In the genomic region with DNA sequence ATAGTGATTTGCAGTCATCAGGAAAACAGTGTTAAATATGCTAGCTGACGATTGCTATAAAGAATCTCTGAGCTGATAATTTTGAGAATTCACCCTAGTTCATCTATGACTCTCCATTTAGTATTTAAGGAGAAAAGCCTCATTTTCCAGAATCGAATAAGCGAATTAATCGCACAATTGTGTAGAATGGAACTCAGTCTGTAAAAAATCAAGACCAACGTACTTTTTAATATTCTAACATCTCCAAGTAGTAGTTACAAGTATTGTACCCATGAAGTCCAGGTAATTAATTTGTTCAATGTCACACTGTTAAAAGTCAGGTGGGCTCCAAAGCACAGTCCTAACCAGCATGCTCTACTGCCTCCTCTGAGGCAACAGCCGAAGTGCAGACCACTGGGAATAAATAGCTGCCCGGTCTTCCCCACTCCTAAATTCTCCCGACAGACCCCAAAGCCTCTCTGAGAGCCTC, we compare ENCODE assay signal across 8 cellular contexts. TPM values are rescaled to one million over a fixed set of nuclear protein-coding genes. Genes with fewer than 3 reads are reported as not detected.
DNase-seq lines count a peak whose midpoint lies in the region; ATAC-seq, FAIRE-seq and TF ChIP-seq lines count a peak whose summit lies in the region.

No MANE protein-coding gene starts in this region.

- H3K79me2 ChIP-seq in GM12878 (ENCODE audit: control insufficient read depth, insufficient read depth, low read length) = peaks cover 46% of the 10 kb centered on the region

- H3K4me3 ChIP-seq in GM12878 = peak overlapping the region; percentile 85
- peak overlapping the region; percentile 91 to 96 for H3K4me3 ChIP-seq in mucosa of rectum (ENCODE audit: low read length in 2 of 2)

- H3K36me3 Mint-ChIP-seq in activated T-cell treated with anti-CD3 and anti-CD28 coated beads, Interleukin-2, amount 50 U/mL, for 72 hours (ENCODE audit: insufficient read depth in 2 of 2) = peaks cover 3 to 7% of the 10 kb centered on the region in 2 donors

- 0 out of 2 replicates have a peak, but pooled peaks have one; percentile 10 for TF ChIP-seq RAD21 in GM12878 (IDR thresholded peaks at IDR 0.05; ENCODE audit: insufficient read depth, low read depth, low read length)

- H3K27me3 Mint-ChIP-seq in activated T-cell treated with anti-CD3 and anti-CD28 coated beads, Interleukin-2, amount 50 U/mL, for 72 hours (ENCODE audit: low read depth) = no peaks in the 10 kb centered on the region

- peak overlapping the region; percentile 97 for H3K4me3 Mint-ChIP-seq in activated T-cell treated with anti-CD3 and anti-CD28 coated beads, Interleukin-2, amount 50 U/mL, for 72 hours

- RAD21 ChIA-PET in GM12878 (lab: Charles Lee; ENCODE audit: unreplicated experiment) = interaction anchor here (0.7 to 9.0 kb wide), 21 partner anchors 11 to 355 kb away, joined by 3 to 154 read pairs (median 6); partner anchors contain the start of genes CYREN, TMEM140 and WDR91

- CTCF ChIA-PET in GM12878 (lab: Yijun Ruan, JAX) = interaction anchor here (0.6 to 12.7 kb wide), 26 partner anchors 10 to 515 kb away, joined by 3 to 157 read pairs (median 6); partner anchors contain the start of genes CYREN and TMEM140

- no peak for TF ChIP-seq POLR2A in GM12878 (IDR thresholded peaks at IDR 0.05; ENCODE audit: low read depth, low read length)

- WGBS in GM12878 (ENCODE audit: insufficient coverage, insufficient replicate concordance, low lambda C conversion rate, missing lambda C conversion rate) = 44% methylated on average over 8 of the region's 8 CpGs

- no peak for FAIRE-seq in GM12878 (lab: Jason Lieb, UNC)

- peak overlapping the region; percentile 98 for H2AFZ ChIP-seq in GM12878 (ENCODE audit: control insufficient read depth, low read depth, low read length)

- H3K27ac ChIP-seq in GM12878 (ENCODE audit: control insufficient read depth, insufficient read depth) (peak overlapping the region; percentile 97), mucosa of rectum (ENCODE audit: low read depth in 2 of 2, low read length in 2 of 2) (peak overlapping the region; percentile 84 to 90)

- peak overlapping the region; percentile 99 for H3K9ac ChIP-seq in GM12878 (ENCODE audit: control insufficient read depth, insufficient read depth, low read length)
- peak overlapping the region; percentile 86 to 88 for H3K9ac ChIP-seq in mucosa of rectum (ENCODE audit: low read depth in 1 of 2, low read length in 2 of 2)

- in situ Hi-C loops in GM12878 (cut with MboI) = loop anchor here (25.0 kb wide), 1 partner anchor 976 kb away; no protein-coding TSS in a partner anchor

- peak; percentile 54 to 55 for ATAC-seq in activated T-cell treated with anti-CD3 and anti-CD28 coated beads, Interleukin-2, amount 50 U/mL, for 72 hours (replicated peaks in 1 of 2)
- ATAC-seq in HG03175 (IDR thresholded peaks at IDR 0.05; ENCODE audit: unreplicated experiment) = peak; percentile 63
- peak; percentile 48 for ATAC-seq in GM12878
- no peak for ATAC-seq in HG03097 (IDR thresholded peaks at IDR 0.05; ENCODE audit: low FRiP score, unreplicated experiment)

- H3K9me3 ChIP-seq in GM12878 (replicated peaks; ENCODE audit: control insufficient read depth, insufficient read depth, low read length) (no peaks in the 10 kb centered on the region), mucosa of rectum (ENCODE audit: control insufficient read depth in 2 of 2, low read length in 2 of 2) (no peaks in the 10 kb centered on the region)

- H4K20me1 ChIP-seq in GM12878 (ENCODE audit: control insufficient read depth, insufficient read depth) = no peaks in the 10 kb centered on the region

- peaks cover 0 to 1% of the 10 kb centered on the region in 2 donors for H3K9me3 Mint-ChIP-seq in activated T-cell treated with anti-CD3 and anti-CD28 coated beads, Interleukin-2, amount 50 U/mL, for 72 hours

- SMC1A ChIA-PET in GM12878 (lab: Charles Lee; ENCODE audit: uncharacterized antibody, unreplicated experiment) = interaction anchor here (0.6 to 15.4 kb wide), 20 partner anchors 11 to 259 kb away, joined by 3 to 293 read pairs (median 4); partner anchors contain the start of genes CYREN and TMEM140

- POLR2A ChIA-PET in GM12878 (lab: Charles Lee) = interaction anchor here (0.6 to 8.3 kb wide), 9 partner anchors 10 to 225 kb away, joined by 3 to 121 read pairs (median 18); partner anchors contain the start of genes CYREN, TMEM140 and WDR91

- TF ChIP-seq EP300 in GM12878 (IDR thresholded peaks at IDR 0.05; ENCODE audit: borderline replicate concordance in 1 of 2, control insufficient read depth in 1 of 2, low read depth in 2 of 2, low read length in 2 of 2) = no peak

- no peak for DNase-seq in activated T-cell treated with anti-CD3 and anti-CD28 coated beads, Interleukin-2, amount 50 U/mL, for 72 hours
- no peak for DNase-seq in activated T-cell treated with anti-CD3 and anti-CD28 coated beads, Interleukin-2, amount 50 U/mL, for 1 hour
- DNase-seq in GM12878 (ENCODE audit: low read depth, low spot score) (no peak), AML-193 (lab: John Stamatoyannopoulos, UW) (no peak)
- no peak for DNase-seq in stimulated activated naive CD4-positive, alpha-beta T cell (lab: John Stamatoyannopoulos, UW)

- H3K36me3 ChIP-seq in GM12878 (ENCODE audit: control insufficient read depth in 2 of 2, insufficient read depth in 2 of 2, low read length in 1 of 2) (no peaks in the 10 kb centered on the region), mucosa of rectum (ENCODE audit: control insufficient read depth in 2 of 2, insufficient read depth in 2 of 2, low read length in 2 of 2) (no peaks in the 10 kb centered on the region)

- H3K27me3 ChIP-seq in GM12878 (replicated peaks in 1 of 2; ENCODE audit: control insufficient read depth in 2 of 2, insufficient read depth in 2 of 2, low read length in 1 of 2) = no peaks in the 10 kb centered on the region
- no peaks in the 10 kb centered on the region for H3K27me3 ChIP-seq in mucosa of rectum (ENCODE audit: control insufficient read depth in 2 of 2, insufficient read depth in 2 of 2, low read length in 2 of 2)

- H3K4me1 ChIP-seq in GM12878 (ENCODE audit: control insufficient read depth, insufficient read depth, low read length) (peaks cover 4% of the 10 kb centered on the region; the same call in 1 of the 2 replicates), mucosa of rectum (ENCODE audit: control insufficient read depth in 2 of 2, insufficient read depth in 2 of 2, low read length in 2 of 2) (peaks cover 0 to 2% of the 10 kb centered on the region in 2 donors)

- H3K27ac Mint-ChIP-seq in activated T-cell treated with anti-CD3 and anti-CD28 coated beads, Interleukin-2, amount 50 U/mL, for 72 hours = peak overlapping the region; percentile 98

- BruUV-seq in GM12878 (replicated peaks; lab: Mats Ljungman, UMichigan) = TSS peak; percentile 80

- H3K4me1 Mint-ChIP-seq in activated T-cell treated with anti-CD3 and anti-CD28 coated beads, Interleukin-2, amount 50 U/mL, for 72 hours (ENCODE audit: low read depth) = peaks cover 33% of the 10 kb centered on the region

- H3K4me2 ChIP-seq in GM12878 (ENCODE audit: control insufficient read depth, insufficient read depth) = peak overlapping the region; percentile 91

- TF ChIP-seq CTCF in GM12878 (IDR thresholded peaks at IDR 0.05 in 2 of 3, conservative IDR thresholded peaks at IDR 0.05 in 1 of 3; ENCODE audit: control insufficient read depth in 2 of 3, extremely low read depth in 1 of 3, insufficient read depth in 1 of 3, low read depth in 3 of 3, low read length in 3 of 3) = no peak; a peak in 1 of 6 replicates

- intact Hi-C loops in GM12878 (cut with micrococcal nuclease; ENCODE audit: unreplicated experiment) = loop anchor here (1.0 to 2.0 kb wide), 2 partner anchors 9 to 185 kb away; partner anchors contain the start of gene CYREN

RNA-seq across cellular contexts. Expression of gene AGBL3, which starts 0.4 kb away (rescaled TPM):
- 1 to 10 TPM; 2.4 to 3.8 TPM for total RNA-seq in activated T-cell treated with anti-CD3 and anti-CD28 coated beads, Interleukin-2, amount 50 U/mL, for 72 hours
- total RNA-seq in GM12878 (2013; cell fraction: nucleolus; rRNA removed) = 52.9 and 65.3 TPM in 2 replicates
- total RNA-seq in GM12878 (2014; rRNA removed) (3.2 and 3.5 TPM in 2 replicates), GM12878 (2014; rRNA removed; fragmentation: Illumina TruSeq; extraction: Trizol) (2.9 and 3.8 TPM in 2 replicates), GM12878 (2021) (2.3 and 4.2 TPM in 2 replicates)
- polyA plus RNA-seq in GM12878 (2011; ENCODE audit: low read depth) = 1.1 TPM
- polyA plus RNA-seq in GM12878 (2011; rRNA removed) (12.4 and 24.0 TPM in 2 replicates), GM12878 (2014; fragmentation: Illumina TruSeq; extraction: Trizol) (3.7 TPM in 2 replicates), GM12878 (2014; fragmentation: Nextera tagmentation; extraction: Ambion mirVana) (1 to 10 TPM in 1 of 2 experiments, under 1 TPM in 1; 0.82 to 1.4 TPM), GM12878 (2014; rRNA removed) (1.8 and 2.4 TPM in 2 replicates), GM12878 (2016; fragmentation: Nextera tagmentation; extraction: Ambion mirVana) (1 to 10 TPM; 7.4 to 8.3 TPM)
- 3.3 and 4.4 TPM in 2 replicates for polyA plus RNA-seq in GM12878 (2011; cell fraction: cytosol; rRNA removed)
- 8.8 and 9.8 TPM in 2 replicates for polyA plus RNA-seq in GM12878 (2011; cell fraction: nucleus; rRNA removed)
- 2.6 and 2.8 TPM in 2 replicates for polyA plus RNA-seq in GM12878 (2012)
- 6.6 and 7.2 TPM in 2 replicates for polyA minus RNA-seq in GM12878 (2011; rRNA and poly(A)+ RNA removed)
- 0.52 and 0.80 TPM in 2 replicates for polyA minus RNA-seq in GM12878 (2011; cell fraction: cytosol; rRNA and poly(A)+ RNA removed)
- polyA minus RNA-seq in GM12878 (2011; cell fraction: nucleus; rRNA and poly(A)+ RNA removed) = 12.5 and 22.0 TPM in 2 replicates
